Comparison of ENCODE assay signal across 18 cellular contexts in the genomic region with DNA sequence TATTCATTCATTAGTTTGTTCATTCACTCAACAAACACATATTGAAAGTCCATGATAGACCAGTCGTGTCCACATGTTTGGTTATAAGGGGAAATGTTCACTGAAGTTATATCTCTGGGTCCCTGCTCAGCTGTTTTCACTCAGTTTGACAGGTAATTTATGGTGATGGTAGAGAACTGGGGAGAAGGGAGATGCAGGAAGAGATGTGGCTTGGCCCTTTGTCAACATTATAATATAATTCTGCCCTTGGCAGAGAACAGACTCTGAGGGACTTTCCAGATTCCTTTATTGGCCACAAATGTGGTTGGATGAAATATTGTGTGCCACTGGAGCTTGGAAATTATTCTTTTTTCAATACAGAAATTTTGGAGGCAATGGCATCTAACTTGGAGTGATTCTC. TPM values are rescaled to one million over a fixed set of nuclear protein-coding genes. Genes with fewer than 3 reads are reported as not detected.
DNase-seq lines count a peak whose midpoint lies in the region; ATAC-seq and TF ChIP-seq lines count a peak whose summit lies in the region.
"Had no signal": no experiment of that assay in that cellular context is flagged by ENCODE, and none has a peak within 500 bp of the region (broad histone marks: within the 10 kb centered on the region; RNA-seq: fewer than 3 reads in every experiment).

No MANE protein-coding gene starts in this region.

- peaks cover 16% of the 10 kb centered on the region for H3K4me1 Mint-ChIP-seq in activated CD8-positive, alpha-beta T cell treated with anti-CD3 and anti-CD28 coated beads, Interleukin-2, amount 10 ng/mL, durations not matched to agents 7 days and 5 days (ENCODE audit: low read depth)

- CTCF ChIA-PET in activated CD8-positive, alpha-beta T cell treated with anti-CD3 and anti-CD28 coated beads, Interleukin-2, amount 10 ng/mL, durations not matched to agents 7 days and 5 days (lab: Charles Lee): no interaction called here

- H3K4me3 ChIP-seq in astrocyte of the cerebellum (ENCODE audit: low read depth, low read length) (no peak overlapping the region), right cardiac atrium (ENCODE audit: low read length) (no peak overlapping the region)
- H3K4me3 ChIP-seq: stomach had no signal

- in situ Hi-C loops in astrocyte of the cerebellum (cut with HindIII; ENCODE audit: low sequenced_read_pairs): no loop called here

- DNase-seq in AG09319 (ENCODE audit: extremely low read depth, low read depth): peak; percentile 22
- DNase-seq in HT1080 (ENCODE audit: low read depth): peak; percentile 51
- DNase-seq in astrocyte of the cerebellum (ENCODE audit: low read depth): peak; percentile 67
- DNase-seq in glomerular visceral epithelial cell (ENCODE audit: extremely low spot score): peak; percentile 80
- no peak for DNase-seq in posterior cingulate gyrus
- no peak for DNase-seq in activated CD8-positive, alpha-beta T cell treated with anti-CD3 and anti-CD28 coated beads, Interleukin-2, amount 10 ng/mL, durations not matched to agents 7 days and 5 days
- no peak for DNase-seq in SW480 (ENCODE audit: low spot score)
- DNase-seq in right cardiac atrium: no peak
- DNase-seq: activated CD4-positive, alpha-beta T cell treated with anti-CD3 and anti-CD28 coated beads, Interleukin-2, amount 50 U/mL, for 48 hours; activated naive CD8-positive, alpha-beta T cell treated with anti-CD3 and anti-CD28 coated beads, Interleukin-2, amount 10 ng/mL, durations not matched to agents 7 days and 5 days; activated T-cell treated with anti-CD3 and anti-CD28 coated beads, Interleukin-2, amount 50 U/mL, for 48 hours; cerebellar nuclear complex; islet precursor cell; mesendoderm; NCI-H1105; NCI-H774; retina; stomach had no signal

- H3K9me3 Mint-ChIP-seq in activated CD8-positive, alpha-beta T cell treated with anti-CD3 and anti-CD28 coated beads, Interleukin-2, amount 10 ng/mL, durations not matched to agents 7 days and 5 days (ENCODE audit: insufficient read depth): no peaks in the 10 kb centered on the region
- H3K9me3 Mint-ChIP-seq: activated naive CD8-positive, alpha-beta T cell treated with anti-CD3 and anti-CD28 coated beads, Interleukin-2, amount 10 ng/mL, durations not matched to agents 7 days and 5 days had no signal

- no peak for ATAC-seq in activated CD8-positive, alpha-beta T cell treated with anti-CD3 and anti-CD28 coated beads, Interleukin-2, amount 10 ng/mL, durations not matched to agents 7 days and 5 days
- no peak for ATAC-seq in right cardiac atrium

- no peak overlapping the region for H3K27ac Mint-ChIP-seq in activated CD8-positive, alpha-beta T cell treated with anti-CD3 and anti-CD28 coated beads, Interleukin-2, amount 10 ng/mL, durations not matched to agents 7 days and 5 days
- H3K27ac Mint-ChIP-seq: activated naive CD8-positive, alpha-beta T cell treated with anti-CD3 and anti-CD28 coated beads, Interleukin-2, amount 10 ng/mL, durations not matched to agents 7 days and 5 days had no signal

- 50% methylated on average over 1 of the region's 1 CpG for WGBS in right cardiac atrium

- H3K27ac ChIP-seq in right cardiac atrium (ENCODE audit: low read length): no peak overlapping the region
- H3K27ac ChIP-seq: stomach had no signal

- no peaks in the 10 kb centered on the region for H3K4me1 ChIP-seq in right cardiac atrium (ENCODE audit: control insufficient read depth, insufficient read depth, low read length)

- peaks cover 3% of the 10 kb centered on the region for H3K27me3 Mint-ChIP-seq in activated CD8-positive, alpha-beta T cell treated with anti-CD3 and anti-CD28 coated beads, Interleukin-2, amount 10 ng/mL, durations not matched to agents 7 days and 5 days (ENCODE audit: low read depth)
- H3K27me3 Mint-ChIP-seq: activated naive CD8-positive, alpha-beta T cell treated with anti-CD3 and anti-CD28 coated beads, Interleukin-2, amount 10 ng/mL, durations not matched to agents 7 days and 5 days had no signal

- no peak for TF ChIP-seq CTCF in AG09319 (IDR thresholded peaks at IDR 0.05; ENCODE audit: low read depth, low read length)
- no peak for TF ChIP-seq CTCF in astrocyte of the cerebellum (IDR thresholded peaks at IDR 0.05; ENCODE audit: low read depth, low read length, missing control alignments)

- H3K9me3 ChIP-seq in right cardiac atrium (ENCODE audit: control insufficient read depth, low read length): no peaks in the 10 kb centered on the region
- H3K9me3 ChIP-seq: stomach had no signal

- no peaks in the 10 kb centered on the region for H3K36me3 Mint-ChIP-seq in activated CD8-positive, alpha-beta T cell treated with anti-CD3 and anti-CD28 coated beads, Interleukin-2, amount 10 ng/mL, durations not matched to agents 7 days and 5 days (ENCODE audit: low read depth)
- H3K36me3 Mint-ChIP-seq: activated naive CD8-positive, alpha-beta T cell treated with anti-CD3 and anti-CD28 coated beads, Interleukin-2, amount 10 ng/mL, durations not matched to agents 7 days and 5 days had no signal

- POLR2A ChIA-PET in activated CD8-positive, alpha-beta T cell treated with anti-CD3 and anti-CD28 coated beads, Interleukin-2, amount 10 ng/mL, durations not matched to agents 7 days and 5 days (lab: Charles Lee): no interaction called here

- H3K4me3 Mint-ChIP-seq in activated CD8-positive, alpha-beta T cell treated with anti-CD3 and anti-CD28 coated beads, Interleukin-2, amount 10 ng/mL, durations not matched to agents 7 days and 5 days: no peak overlapping the region
- H3K4me3 Mint-ChIP-seq: activated naive CD8-positive, alpha-beta T cell treated with anti-CD3 and anti-CD28 coated beads, Interleukin-2, amount 10 ng/mL, durations not matched to agents 7 days and 5 days had no signal

- intact Hi-C loops in posterior cingulate gyrus (cut with DNase I) (no loop called here), right cardiac atrium (cut with DNase I) (no loop called here)

- H3K27me3 ChIP-seq in right cardiac atrium (ENCODE audit: control insufficient read depth, insufficient read depth): no peaks in the 10 kb centered on the region
- H3K27me3 ChIP-seq: stomach had no signal

RNA-seq across cellular contexts. Expression of gene OSTC, which starts 50.0 kb away (rescaled TPM):
- total RNA-seq in HT1080 (2014; rRNA removed; shearing (Covaris generic)): 86.3 and 92.1 TPM in 2 replicates
- polyA plus RNA-seq in HT1080 (2015; cell fraction: cytosol; rRNA removed): 142 and 169 TPM in 2 replicates
- 60.1 and 91.5 TPM in 2 replicates for polyA plus RNA-seq in HT1080 (2015; cell fraction: nucleus; rRNA removed)
- 10 to 100 TPM; 72.1 to 81.6 TPM for total RNA-seq in activated CD8-positive, alpha-beta T cell treated with anti-CD3 and anti-CD28 coated beads, Interleukin-2, amount 10 ng/mL, durations not matched to agents 7 days and 5 days
- 10 to 100 TPM; 26.6 to 46.3 (median 35.2) TPM for total RNA-seq in right cardiac atrium
- 51.6 TPM for polyA plus RNA-seq in right cardiac atrium

Comparison
In these comparisons a context has a peak if more than half of its experiments do, and no peak if none do; other contexts are left out.
1. DNase-seq: peak in AG09319 (single experiment), HT1080 (single experiment), astrocyte of the cerebellum (single experiment) and glomerular visceral epithelial cell (single experiment); none in posterior cingulate gyrus (0 of 10), activated CD8-positive, alpha-beta T cell treated with anti-CD3 and anti-CD28 coated beads, Interleukin-2, amount 10 ng/mL, durations not matched to agents 7 days and 5 days (single experiment), SW480 (single experiment) and right cardiac atrium (0 of 3).